In genomic region chr10:125455855-125456254, GRCh38 we compare ENCODE assay signal across 17 cellular contexts.
"Had no signal": no experiment of that assay in that cellular context is flagged by ENCODE, and none has a peak within 500 bp of the region (broad histone marks: within the 10 kb centered on the region; RNA-seq: fewer than 3 reads in every experiment).

No MANE protein-coding gene starts in this region.

- H3K4me3 Mint-ChIP-seq: activated CD4-positive, alpha-beta T cell treated with anti-CD3 and anti-CD28 coated beads for 36 hours; activated naive CD8-positive, alpha-beta T cell; activated T-helper 1 cell treated with anti-CD3 and anti-CD28 coated beads, Interleukin-12 subunit alpha, Interleukin-12 subunit beta, Interleukin-2, Interleukin-4 antibody, amounts not matched to agents 30 ng/mL and 10 ng/mL and 1 ng/mL, durations not matched to agents 14 hours and 24 hours and 36 hours had no signal

- DNase-seq: activated CD4-positive, alpha-beta T cell treated with anti-CD3 and anti-CD28 coated beads for 36 hours; activated CD4-positive, alpha-beta T cell treated with anti-CD3 and anti-CD28 coated beads, Interleukin-2, amount 50 U/mL, for 48 hours; activated gamma-delta T cell treated with Interleukin-2 at 50 U/mL for 16 hours; effector CD4-positive, alpha-beta T cell; heart right ventricle; left cardiac atrium; stimulated activated naive CD8-positive, alpha-beta T cell treated with anti-CD3 and anti-CD28 coated beads, Interleukin-15, Interleukin-2, amounts not matched to agents 100 U/mL and 50 U/mL, for 24 hours; substantia nigra; tibial artery; uterus had no signal

- FAIRE-seq: bronchial epithelial cell had no signal

- H3K9me3 Mint-ChIP-seq: activated T-helper 1 cell treated with anti-CD3 and anti-CD28 coated beads, Interleukin-12 subunit alpha, Interleukin-12 subunit beta, Interleukin-2, Interleukin-4 antibody, amounts not matched to agents 30 ng/mL and 10 ng/mL and 1 ng/mL, durations not matched to agents 14 hours and 24 hours and 36 hours had no signal

- H3K27ac ChIP-seq: gastroesophageal sphincter, heart right ventricle, right atrium auricular region, tibial artery, uterus had no signal

- ATAC-seq: activated CD4-positive, alpha-beta T cell treated with anti-CD3 and anti-CD28 coated beads for 36 hours; esophagus mucosa; gastroesophageal sphincter; heart right ventricle; left cardiac atrium; stimulated activated naive CD8-positive, alpha-beta T cell treated with anti-CD3 and anti-CD28 coated beads, Interleukin-15, Interleukin-2, amounts not matched to agents 100 U/mL and 50 U/mL, for 24 hours had no signal

- H3K4me1 Mint-ChIP-seq: activated CD4-positive, alpha-beta T cell treated with anti-CD3 and anti-CD28 coated beads for 36 hours had no signal

- H3K27ac Mint-ChIP-seq: activated CD4-positive, alpha-beta T cell treated with anti-CD3 and anti-CD28 coated beads for 36 hours; activated naive CD8-positive, alpha-beta T cell; activated T-helper 1 cell treated with anti-CD3 and anti-CD28 coated beads, Interleukin-12 subunit alpha, Interleukin-12 subunit beta, Interleukin-2, Interleukin-4 antibody, amounts not matched to agents 30 ng/mL and 10 ng/mL and 1 ng/mL, durations not matched to agents 14 hours and 24 hours and 36 hours; progenitor cell of endocrine pancreas had no signal

- H3K36me3 Mint-ChIP-seq: activated naive CD8-positive, alpha-beta T cell had no signal
